Comparison of ENCODE assay signal across 24 cellular contexts in genomic region chr5:55180016-55180415, GRCh38. TPM values are rescaled to one million over a fixed set of nuclear protein-coding genes. Genes with fewer than 3 reads are reported as not detected.
DNase-seq lines count a peak whose midpoint lies in the region; FAIRE-seq and TF ChIP-seq lines count a peak whose summit lies in the region.
"Had no signal": no experiment of that assay in that cellular context is flagged by ENCODE, and none has a peak within 500 bp of the region (broad histone marks: within the 10 kb centered on the region; RNA-seq: fewer than 3 reads in every experiment).

No MANE protein-coding gene starts in this region.

- no peak for FAIRE-seq in bronchial epithelial cell (lab: Jason Lieb, UNC)
- no peak for FAIRE-seq in GM12891 (lab: Jason Lieb, UNC)
- FAIRE-seq: A549, GM12892, GM19239 had no signal

- POLR2A ChIA-PET in RWPE1 (lab: Yijun Ruan, JAX; ENCODE audit: low non-redundant PET), result no interaction called here

- no peak for TF ChIP-seq POLR2A in esophagus muscularis mucosa (IDR thresholded peaks at IDR 0.05; ENCODE audit: low read depth)
- no peak for TF ChIP-seq POLR2A in GM12891 (IDR thresholded peaks at IDR 0.05; ENCODE audit: low read depth, low read length)

- CTCF ChIA-PET in RWPE1 (lab: Yijun Ruan, JAX), result interaction anchor here (0.7 to 0.9 kb wide), 3 partner anchors 12 to 47 kb away, joined by 3 to 4 read pairs (median 3); no protein-coding TSS in a partner anchor

- H3K27ac ChIP-seq in RWPE1 (no peak overlapping the region), esophagus muscularis mucosa (replicated peaks in 1 of 4) (no peak overlapping the region)
- H3K27ac ChIP-seq: A549 had no signal

- TF ChIP-seq CTCF in RWPE1 (conservative IDR thresholded peaks at IDR 0.05; ENCODE audit: low read depth) (no peak), bronchial epithelial cell (IDR thresholded peaks at IDR 0.05; ENCODE audit: insufficient read depth, low read length, severe bottlenecking) (no peak), esophagus muscularis mucosa (IDR thresholded peaks at IDR 0.05) (no peak)

- no peak for TF ChIP-seq EP300 in esophagus muscularis mucosa (IDR thresholded peaks at IDR 0.05)

- no peaks in the 10 kb centered on the region for H3K9me3 ChIP-seq in esophagus muscularis mucosa
- H3K9me3 ChIP-seq: A549 had no signal

- H3K36me3 ChIP-seq in bronchial epithelial cell (ENCODE audit: control insufficient read depth, insufficient read depth, low read length) (no peaks in the 10 kb centered on the region), esophagus muscularis mucosa (no peaks in the 10 kb centered on the region)

- peaks cover 11 to 15% (median 14%) of the 10 kb centered on the region in 4 donors for H3K4me1 ChIP-seq in esophagus muscularis mucosa

- intact Hi-C loops in esophagus muscularis mucosa (cut with DNase I), result no loop called here

- H3K27me3 ChIP-seq in bronchial epithelial cell (ENCODE audit: control insufficient read depth, insufficient read depth, low read length) (no peaks in the 10 kb centered on the region), esophagus muscularis mucosa (peaks cover 8 to 69% (median 30%) of the 10 kb centered on the region in 4 donors)

- DNase-seq in RWPE1 (ENCODE audit: low spot score), result peak; percentile 46
- DNase-seq in bronchial epithelial cell (ENCODE audit: low read depth), result peak; percentile 86
- peak; percentile 64 for DNase-seq in esophagus muscularis mucosa (ENCODE audit: extremely low spot score)
- no peak for DNase-seq in AG08395 (ENCODE audit: low spot score)
- no peak for DNase-seq in SW 1271 (lab: John Stamatoyannopoulos, UW)
- no peak for DNase-seq in GM12891 (ENCODE audit: insufficient read length, low spot score)
- DNase-seq: 8988T; ACHN; C1 segment of cervical spinal cord; Calu3; CD4-positive, alpha-beta memory T cell; COR-L47; DMS53; DMS79 treated with DMSO at 0.1 percent for 48 hours; GF-D8; H9 had no signal

- H3K4me3 ChIP-seq in bronchial epithelial cell (ENCODE audit: low read depth, low read length) (no peak overlapping the region), esophagus muscularis mucosa (no peak overlapping the region)
- H3K4me3 ChIP-seq: A549, GM23338 had no signal

- 42% methylated on average over 1 of the region's 1 CpG for WGBS in esophagus muscularis mucosa

TF ChIP-seq in GM12891, 5 proteins besides CTCF, POLR2A, EP300 and RAD21:
- TF ChIP-seq PAX5 (IDR thresholded peaks at IDR 0.05; ENCODE audit: insufficient read depth, low read length, severe bottlenecking), result no peak

RNA-seq across cellular contexts. Expression of gene CDC20B, which starts 7.0 kb away (rescaled TPM):
- not detected in 2 replicates for total RNA-seq in bronchial epithelial cell
- not detected for total RNA-seq in esophagus muscularis mucosa
- not detected for polyA plus RNA-seq in GM12891 (2012; ENCODE audit: low read depth, missing spikeins)
- total RNA-seq: Calu3; CD4-positive, alpha-beta memory T cell; Daoy; G401; GM23338; H4 had no signal
- polyA plus RNA-seq: BJ; CD4-positive, alpha-beta memory T cell; GM23338 had no signal

RNA-seq across cellular contexts. Expression of gene GPX8, which starts 20.0 kb away (rescaled TPM):
- 12.0 and 12.1 TPM in 2 replicates for total RNA-seq in bronchial epithelial cell
- 10 to 100 TPM in 1 of 4 donors, 1 to 10 TPM in 3; 8.4 to 12.5 (median 9.3) TPM for total RNA-seq in esophagus muscularis mucosa
- polyA plus RNA-seq in GM12891 (2012; ENCODE audit: low read depth, missing spikeins), result not detected
- total RNA-seq: CD4-positive, alpha-beta memory T cell had no signal
- polyA plus RNA-seq: CD4-positive, alpha-beta memory T cell had no signal

RNA-seq across cellular contexts. Expression of gene MCIDAS, which starts 47.1 kb away (rescaled TPM):
- under 0.01 and 0.13 TPM in 2 replicates for total RNA-seq in bronchial epithelial cell
- not detected for total RNA-seq in esophagus muscularis mucosa
- not detected for polyA plus RNA-seq in GM12891 (2012; ENCODE audit: low read depth, missing spikeins)
- total RNA-seq: CD4-positive, alpha-beta memory T cell; GM23338 had no signal
- polyA plus RNA-seq: CD4-positive, alpha-beta memory T cell; GM23338 had no signal

RNA-seq across cellular contexts. Expression of gene CCNO, which starts 53.4 kb away (rescaled TPM):
- total RNA-seq in bronchial epithelial cell, result 1.6 and 1.8 TPM in 2 replicates
- total RNA-seq in esophagus muscularis mucosa, result under 1 TPM in 1 of 4 donors, not detected in 3; 0.19 TPM
- polyA plus RNA-seq in GM12891 (2012; ENCODE audit: low read depth, missing spikeins), result not detected
- total RNA-seq: CD4-positive, alpha-beta memory T cell; GM23338 had no signal
- polyA plus RNA-seq: CD4-positive, alpha-beta memory T cell; GM23338 had no signal

Comparison
In these comparisons a context has a peak if more than half of its experiments do, and no peak if none do; other contexts are left out.
1. DNase-seq: peak in RWPE1 (single experiment), bronchial epithelial cell (single experiment) and esophagus muscularis mucosa (single experiment); none in AG08395 (single experiment), SW 1271 (0 of 2) and GM12891 (single experiment).